In genomic region chr10:29805134-29805691, GRCh38 we compare ENCODE assay signal across 19 cellular contexts.
DNase-seq lines count a peak whose midpoint lies in the region; ATAC-seq and TF ChIP-seq lines count a peak whose summit lies in the region.
"Had no signal": no experiment of that assay in that cellular context is flagged by ENCODE, and none has a peak within 500 bp of the region (broad histone marks: within the 10 kb centered on the region; RNA-seq: fewer than 3 reads in every experiment).

No MANE protein-coding gene starts in this region.

- peaks cover 25 to 40% of the 10 kb centered on the region in 2 donors for H3K4me1 ChIP-seq in adrenal gland (replicated peaks in 1 of 2)
- H3K4me1 ChIP-seq in psoas muscle, result peaks cover 58% of the 10 kb centered on the region

- TF ChIP-seq POLR2A in adrenal gland (IDR thresholded peaks at IDR 0.05), result no peak

- no peak overlapping the region for H3K4me3 ChIP-seq in AG04450 (ENCODE audit: low read depth, low read length)
- no peak overlapping the region for H3K4me3 ChIP-seq in adrenal gland
- no peak overlapping the region for H3K4me3 ChIP-seq in psoas muscle
- H3K4me3 ChIP-seq: K562, pancreas had no signal

- peaks cover 23% of the 10 kb centered on the region for H3K4me1 Mint-ChIP-seq in activated CD4-positive, alpha-beta T cell treated with anti-CD3 and anti-CD28 coated beads for 36 hours

- peak; percentile 69 for ATAC-seq in Right ventricle myocardium superior (ENCODE audit: poor library complexity)
- peak; percentile 81 to 89 (median 84) for ATAC-seq in psoas muscle
- no peak for ATAC-seq in activated CD4-positive, alpha-beta T cell treated with anti-CD3 and anti-CD28 coated beads for 36 hours
- ATAC-seq: activated CD8-positive, alpha-beta memory T cell treated with anti-CD3 and anti-CD28 coated beads, Interleukin-2, amount 10 ng/mL, durations not matched to agents 7 days and 5 days; K562; stimulated activated naive B cell treated with anti-CD40 and anti-IgM and Interleukin-4, amounts not matched to agents 10 μg/mL and 1 μg/mL and 100 μg/mL, for 72 hours had no signal

- peaks cover 8% of the 10 kb centered on the region for H3K36me3 Mint-ChIP-seq in activated CD4-positive, alpha-beta T cell treated with anti-CD3 and anti-CD28 coated beads for 36 hours (ENCODE audit: low read depth)
- H3K36me3 Mint-ChIP-seq: activated CD8-positive, alpha-beta memory T cell treated with anti-CD3 and anti-CD28 coated beads, Interleukin-2, amount 10 ng/mL, durations not matched to agents 7 days and 5 days; CD8-positive, alpha-beta memory T cell; stimulated activated naive B cell treated with anti-CD40 and anti-IgM and Interleukin-4, amounts not matched to agents 10 μg/mL and 1 μg/mL and 100 μg/mL, for 72 hours had no signal

- H3K4me3 Mint-ChIP-seq in activated CD4-positive, alpha-beta T cell treated with anti-CD3 and anti-CD28 coated beads for 36 hours, result no peak overlapping the region
- H3K4me3 Mint-ChIP-seq: activated CD8-positive, alpha-beta memory T cell treated with anti-CD3 and anti-CD28 coated beads, Interleukin-2, amount 10 ng/mL, durations not matched to agents 7 days and 5 days; CD8-positive, alpha-beta memory T cell; stimulated activated naive B cell treated with anti-CD40 and anti-IgM and Interleukin-4, amounts not matched to agents 10 μg/mL and 1 μg/mL and 100 μg/mL, for 72 hours had no signal

- H3K27ac Mint-ChIP-seq in activated CD4-positive, alpha-beta T cell treated with anti-CD3 and anti-CD28 coated beads for 36 hours, result no peak overlapping the region
- H3K27ac Mint-ChIP-seq: activated CD8-positive, alpha-beta memory T cell treated with anti-CD3 and anti-CD28 coated beads, Interleukin-2, amount 10 ng/mL, durations not matched to agents 7 days and 5 days; stimulated activated naive B cell treated with anti-CD40 and anti-IgM and Interleukin-4, amounts not matched to agents 10 μg/mL and 1 μg/mL and 100 μg/mL, for 72 hours had no signal

- CTCF ChIA-PET in AG04450 (lab: Charles Lee), result no interaction called here
- CTCF ChIA-PET in activated CD4-positive, alpha-beta T cell treated with anti-CD3 and anti-CD28 coated beads for 36 hours (lab: Charles Lee), result no interaction called here

- TF ChIP-seq CTCF in AG04450 (IDR thresholded peaks at IDR 0.05; ENCODE audit: low read depth, low read length) (no peak), adrenal gland (IDR thresholded peaks at IDR 0.05) (no peak), psoas muscle (IDR thresholded peaks at IDR 0.05) (no peak)

- H3K9me3 Mint-ChIP-seq in activated CD4-positive, alpha-beta T cell treated with anti-CD3 and anti-CD28 coated beads for 36 hours (ENCODE audit: low read depth), result peaks cover 11% of the 10 kb centered on the region

- DNase-seq in AG04450 (ENCODE audit: low read depth, low spot score), result no peak
- peak; percentile 50 to 81 (median 71) for DNase-seq in adrenal gland
- no peak for DNase-seq in Right ventricle myocardium superior
- peak; percentile 31 to 75 for DNase-seq in psoas muscle
- no peak for DNase-seq in kidney glomerular epithelial cell (lab: John Stamatoyannopoulos, UW)
- DNase-seq in anterior cingulate cortex (lab: John Stamatoyannopoulos, UW), result no peak
- DNase-seq in midbrain (lab: John Stamatoyannopoulos, UW), result no peak
- DNase-seq in activated CD4-positive, alpha-beta T cell treated with anti-CD3 and anti-CD28 coated beads for 36 hours, result no peak
- DNase-seq: activated CD8-positive, alpha-beta memory T cell treated with anti-CD3 and anti-CD28 coated beads, Interleukin-2, amount 10 ng/mL, durations not matched to agents 7 days and 5 days; activated effector memory CD4-positive, alpha-beta T cell treated with anti-CD3 and anti-CD28 coated beads, Interleukin-2, amount 50 U/mL, for 16 hours; CD8-positive, alpha-beta memory T cell; cortex of kidney; NCI-H1105; pancreas; SIG-M5; stimulated activated CD4-positive, alpha-beta T cell treated with anti-CD3 and anti-CD28 coated beads, Interleukin-12 subunit alpha, Interleukin-12 subunit beta, amount 100 ng/mL, for 4 hours; stimulated activated naive B cell treated with anti-CD40 and anti-IgM and Interleukin-4, amounts not matched to agents 10 μg/mL and 1 μg/mL and 100 μg/mL, for 72 hours had no signal

- no peaks in the 10 kb centered on the region for H3K27me3 ChIP-seq in AG04450 (ENCODE audit: control insufficient read depth, insufficient read depth, low read length)
- no peaks in the 10 kb centered on the region for H3K27me3 ChIP-seq in adrenal gland
- H3K27me3 ChIP-seq in psoas muscle (ENCODE audit: insufficient read depth in 3 of 3, low read length in 2 of 3), result no peaks in the 10 kb centered on the region
- H3K27me3 ChIP-seq: pancreas had no signal

- H3K36me3 ChIP-seq in adrenal gland (replicated peaks in 1 of 2) (no peaks in the 10 kb centered on the region), psoas muscle (ENCODE audit: insufficient read depth in 1 of 2, low read depth in 1 of 2) (no peaks in the 10 kb centered on the region)
- H3K36me3 ChIP-seq: pancreas had no signal

- H3K27ac ChIP-seq in AG04450 (ENCODE audit: low read depth, low read length), result peak overlapping the region; percentile 84
- H3K27ac ChIP-seq in adrenal gland, result peak overlapping the region; percentile 17 to 87 (median 80)
- peak overlapping the region; percentile 98 for H3K27ac ChIP-seq in psoas muscle
- H3K27ac ChIP-seq: HL-60 had no signal

- 47 to 71% (median 54%) methylated on average over 3 to 4 of the region's 4 CpGs for WGBS in adrenal gland, 4 donors
- WGBS in psoas muscle, 3 donors, result 18 to 36% (median 35%) methylated on average over 4 of the region's 4 CpGs

- H3K9me3 ChIP-seq in AG04450 (ENCODE audit: control insufficient read depth, insufficient read depth, low read length), result no peaks in the 10 kb centered on the region; the same call in 1 of the 2 replicates
- H3K9me3 ChIP-seq in adrenal gland (replicated peaks in 1 of 3), result no peaks in the 10 kb centered on the region
- H3K9me3 ChIP-seq in psoas muscle, result no peaks in the 10 kb centered on the region
- H3K9me3 ChIP-seq: pancreas had no signal

- H3K27me3 Mint-ChIP-seq in activated CD4-positive, alpha-beta T cell treated with anti-CD3 and anti-CD28 coated beads for 36 hours, result peaks cover 18% of the 10 kb centered on the region

- POLR2A ChIA-PET in AG04450 (lab: Yijun Ruan, JAX), result no interaction called here
- POLR2A ChIA-PET in activated CD4-positive, alpha-beta T cell treated with anti-CD3 and anti-CD28 coated beads for 36 hours (lab: Charles Lee), result no interaction called here

- intact Hi-C loops in adrenal gland (cut with DNase I), result no loop called here
- intact Hi-C loops in Right ventricle myocardium superior (cut with DNase I), result no loop called here
- intact Hi-C loops in psoas muscle (cut with DNase I), result loop anchor here (2.0 to 10.0 kb wide), 5 partner anchors 20 to 170 kb away; partner anchors contain the start of gene SVIL (in 1 of the 2)
- intact Hi-C loops in activated CD4-positive, alpha-beta T cell treated with anti-CD3 and anti-CD28 coated beads for 36 hours (cut with DNase I, micrococcal nuclease), result loop anchor here in 1 of 2 experiments (2.0 kb wide), 1 partner anchor 68 kb away; no protein-coding TSS in a partner anchor

Comparison
In these comparisons a context has a peak if more than half of its experiments do, and no peak if none do; other contexts are left out.
1. DNase-seq: peak in adrenal gland (7 of 7) and psoas muscle (2 of 2); none in AG04450 (single experiment), Right ventricle myocardium superior (single experiment), kidney glomerular epithelial cell (single experiment), anterior cingulate cortex (0 of 58), midbrain (single experiment) and activated CD4-positive, alpha-beta T cell treated with anti-CD3 and anti-CD28 coated beads for 36 hours (single experiment).
2. intact Hi-C loops: an anchor here in psoas muscle (2.0 to 10.0 kb wide); none called in adrenal gland and Right ventricle myocardium superior.
3. Peak in every context shown above with its lines, with median percentiles within 50 percentile points of each other: H3K27ac ChIP-seq.